1 cellular context compared by ENCODE assay signal in genomic region chr20:56630506-56631317, GRCh38.
A peak's percentile ranks its signal among the peaks of the same experiment; 100 is the strongest.
TF ChIP-seq lines count a peak whose summit lies in the region.

No MANE protein-coding gene starts in this region.

TF ChIP-seq in A549, 52 proteins besides CTCF, POLR2A, EP300 and RAD21 (continued from another document):
- TF ChIP-seq REST (IDR thresholded peaks at IDR 0.05) (no peak), MAZ (IDR thresholded peaks at IDR 0.05; ENCODE audit: borderline replicate concordance, low read depth, low read length) (no peak), RCOR1 (IDR thresholded peaks at IDR 0.05; ENCODE audit: low read depth, low read length) (no peak), HEYL (CRISPR knock-in tag; IDR thresholded peaks at IDR 0.05) (no peak), SMC3 (IDR thresholded peaks at IDR 0.05) (peak; percentile 8; the same call in 1 of the 3 replicates), ELK1 (IDR thresholded peaks at IDR 0.05; ENCODE audit: low read depth, low read length) (no peak), HOXB5 (CRISPR knock-in tag; IDR thresholded peaks at IDR 0.05) (no peak), JUN (IDR thresholded peaks at IDR 0.05) (0 out of 5 replicates have a peak, but pooled peaks of 1 of the 2 experiments have one; percentile 11), ZNF302 (CRISPR knock-in tag; IDR thresholded peaks at IDR 0.05) (no peak), HOXB13 (CRISPR knock-in tag; IDR thresholded peaks at IDR 0.05; ENCODE audit: low read depth) (no peak), ZFP36 (IDR thresholded peaks at IDR 0.05; ENCODE audit: borderline replicate concordance, partially characterized antibody) (no peak), BHLHE40 (IDR thresholded peaks at IDR 0.05; ENCODE audit: low read depth, low read length) (no peak), KDM1A (IDR thresholded peaks at IDR 0.05; ENCODE audit: low read depth) (no peak), POLR2AphosphoS2 (conservative IDR thresholded peaks at IDR 0.05; ENCODE audit: low read length) (no peak), HDAC2 (IDR thresholded peaks at IDR 0.05) (0 out of 2 replicates have a peak, but pooled peaks have one; percentile 41), E2F6 (IDR thresholded peaks at IDR 0.05; ENCODE audit: borderline replicate concordance, low read depth) (0 out of 2 replicates have a peak, but pooled peaks have one; percentile 15), BCL3 (IDR thresholded peaks at IDR 0.05) (no peak), GATA3 (IDR thresholded peaks at IDR 0.05; ENCODE audit: borderline replicate concordance) (peak; percentile 35; the same call in 1 of the 2 replicates)
- TF ChIP-seq, protein P1, sequence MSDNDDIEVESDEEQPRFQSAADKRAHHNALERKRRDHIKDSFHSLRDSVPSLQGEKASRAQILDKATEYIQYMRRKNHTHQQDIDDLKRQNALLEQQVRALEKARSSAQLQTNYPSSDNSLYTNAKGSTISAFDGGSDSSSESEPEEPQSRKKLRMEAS (IDR thresholded peaks at IDR 0.05) = peak; percentile 28; the same call in 1 of the 2 replicates
- TF ChIP-seq, protein P2, sequence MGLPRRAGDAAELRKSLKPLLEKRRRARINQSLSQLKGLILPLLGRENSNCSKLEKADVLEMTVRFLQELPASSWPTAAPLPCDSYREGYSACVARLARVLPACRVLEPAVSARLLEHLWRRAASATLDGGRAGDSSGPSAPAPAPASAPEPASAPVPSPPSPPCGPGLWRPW (IDR thresholded peaks at IDR 0.05) = no peak
- TF ChIP-seq, protein P3, sequence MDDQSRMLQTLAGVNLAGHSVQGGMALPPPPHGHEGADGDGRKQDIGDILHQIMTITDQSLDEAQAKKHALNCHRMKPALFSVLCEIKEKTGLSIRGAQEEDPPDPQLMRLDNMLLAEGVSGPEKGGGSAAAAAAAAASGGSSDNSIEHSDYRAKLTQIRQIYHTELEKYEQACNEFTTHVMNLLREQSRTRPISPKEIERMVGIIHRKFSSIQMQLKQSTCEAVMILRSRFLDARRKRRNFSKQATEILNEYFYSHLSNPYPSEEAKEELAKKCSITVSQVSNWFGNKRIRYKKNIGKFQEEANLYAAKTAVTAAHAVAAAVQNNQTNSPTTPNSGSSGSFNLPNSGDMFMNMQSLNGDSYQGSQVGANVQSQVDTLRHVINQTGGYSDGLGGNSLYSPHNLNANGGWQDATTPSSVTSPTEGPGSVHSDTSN (IDR thresholded peaks at IDR 0.05) = peak; percentile 37; the same call in 1 of the 2 replicates
